14 cellular contexts compared by ENCODE assay signal in the genomic region with DNA sequence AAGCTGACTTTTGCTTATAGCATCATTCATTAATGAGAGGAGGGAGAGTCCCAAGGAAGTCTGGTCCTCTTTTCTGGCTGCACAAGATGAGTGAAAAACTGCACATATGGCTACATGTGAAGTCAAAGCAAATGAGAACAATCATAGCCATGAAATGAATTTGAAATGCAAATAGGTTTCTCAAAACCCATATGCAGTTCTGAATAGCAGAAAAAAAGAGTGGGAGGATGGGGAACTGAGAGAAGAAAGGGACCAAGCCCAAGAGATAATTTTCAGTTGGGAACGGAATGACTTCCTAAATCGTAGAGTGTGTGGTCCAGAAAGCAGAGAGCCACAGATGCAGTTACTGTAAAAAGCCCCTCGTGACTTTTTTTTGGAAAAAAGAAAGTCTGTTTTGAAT.
DNase-seq lines count a peak whose midpoint lies in the region; ATAC-seq and TF ChIP-seq lines count a peak whose summit lies in the region.
"Had no signal": no experiment of that assay in that cellular context is flagged by ENCODE, and none has a peak within 500 bp of the region (broad histone marks: within the 10 kb centered on the region; RNA-seq: fewer than 3 reads in every experiment).

No MANE protein-coding gene starts in this region.

- peaks cover 4% of the 10 kb centered on the region for H3K4me1 Mint-ChIP-seq in activated CD8-positive, alpha-beta T cell treated with anti-CD3 and anti-CD28 coated beads for 36 hours (ENCODE audit: low read depth)
- no peaks in the 10 kb centered on the region for H3K4me1 Mint-ChIP-seq in activated CD8-positive, alpha-beta T cell treated with anti-CD3 and anti-CD28 coated beads, Interleukin-2, amount 10 ng/mL, durations not matched to agents 7 days and 5 days (ENCODE audit: low read depth)
- H3K4me1 Mint-ChIP-seq in stimulated activated naive B cell treated with anti-CD40 and anti-IgM and Interleukin-4, amounts not matched to agents 10 μg/mL and 1 μg/mL and 100 μg/mL, for 72 hours: peaks cover 0 to 16% of the 10 kb centered on the region in 2 donors
- H3K4me1 Mint-ChIP-seq in mesothelial cell of epicardium: peaks cover 10% of the 10 kb centered on the region

- peaks cover 6% of the 10 kb centered on the region for H3K36me3 Mint-ChIP-seq in activated CD8-positive, alpha-beta T cell treated with anti-CD3 and anti-CD28 coated beads for 36 hours (ENCODE audit: low read depth)
- no peaks in the 10 kb centered on the region for H3K36me3 Mint-ChIP-seq in activated CD8-positive, alpha-beta T cell treated with anti-CD3 and anti-CD28 coated beads, Interleukin-2, amount 10 ng/mL, durations not matched to agents 7 days and 5 days (ENCODE audit: low read depth)
- peaks cover 8 to 9% of the 10 kb centered on the region in 2 donors for H3K36me3 Mint-ChIP-seq in stimulated activated naive B cell treated with anti-CD40 and anti-IgM and Interleukin-4, amounts not matched to agents 10 μg/mL and 1 μg/mL and 100 μg/mL, for 72 hours
- H3K36me3 Mint-ChIP-seq in mesothelial cell of epicardium: no peaks in the 10 kb centered on the region

- DNase-seq in activated CD8-positive, alpha-beta T cell treated with anti-CD3 and anti-CD28 coated beads for 36 hours: no peak
- DNase-seq in activated CD8-positive, alpha-beta T cell treated with anti-CD3 and anti-CD28 coated beads, Interleukin-2, amount 10 ng/mL, durations not matched to agents 7 days and 5 days: no peak
- peak; percentile 37 for DNase-seq in stimulated activated naive B cell treated with anti-CD40 and anti-IgM and Interleukin-4, amounts not matched to agents 10 μg/mL and 1 μg/mL and 100 μg/mL, for 72 hours
- no peak for DNase-seq in stimulated activated naive CD4-positive, alpha-beta T cell treated with Interleukin-2 at 50 U/mL for 16 hours (lab: John Stamatoyannopoulos, UW)
- DNase-seq in SKM-1 (lab: John Stamatoyannopoulos, UW; ENCODE audit: unreplicated experiment) (no peak), mesothelial cell of epicardium (ENCODE audit: low spot score in 2 of 2, unreplicated experiment in 2 of 2) (no peak)
- DNase-seq: activated gamma-delta T cell treated with Interleukin-2 at 50 U/mL for 16 hours, glutamatergic neuron, NCI-H1436 treated with DMSO at 0.1 percent for 48 hours had no signal

- intact Hi-C loops in activated CD8-positive, alpha-beta T cell treated with anti-CD3 and anti-CD28 coated beads for 36 hours (cut with micrococcal nuclease): loop anchor here (10.0 kb wide), 1 partner anchor 518 kb away; no protein-coding TSS in a partner anchor

- no peak for TF ChIP-seq CTCF in activated CD8-positive, alpha-beta T cell treated with anti-CD3 and anti-CD28 coated beads for 36 hours (IDR thresholded peaks at IDR 0.05)
- TF ChIP-seq CTCF in mesothelial cell of epicardium (IDR thresholded peaks at IDR 0.05; ENCODE audit: unreplicated experiment): no peak

- POLR2A ChIA-PET in activated CD8-positive, alpha-beta T cell treated with anti-CD3 and anti-CD28 coated beads for 36 hours (lab: Charles Lee): no interaction called here
- POLR2A ChIA-PET in activated CD8-positive, alpha-beta T cell treated with anti-CD3 and anti-CD28 coated beads, Interleukin-2, amount 10 ng/mL, durations not matched to agents 7 days and 5 days (lab: Charles Lee): no interaction called here

- no peak for ATAC-seq in activated CD8-positive, alpha-beta T cell treated with anti-CD3 and anti-CD28 coated beads for 36 hours
- ATAC-seq in activated CD8-positive, alpha-beta T cell treated with anti-CD3 and anti-CD28 coated beads, Interleukin-2, amount 10 ng/mL, durations not matched to agents 7 days and 5 days: no peak
- ATAC-seq in GM21717 (IDR thresholded peaks at IDR 0.05; ENCODE audit: unreplicated experiment): peak; percentile 92
- ATAC-seq in HG03175 (IDR thresholded peaks at IDR 0.05; ENCODE audit: unreplicated experiment): peak; percentile 45
- peak; percentile 94 to 97 for ATAC-seq in stimulated activated naive B cell treated with anti-CD40 and anti-IgM and Interleukin-4, amounts not matched to agents 10 μg/mL and 1 μg/mL and 100 μg/mL, for 72 hours (replicated peaks)
- ATAC-seq: A549, Panc1 had no signal

- no peaks in the 10 kb centered on the region for H3K27me3 Mint-ChIP-seq in activated CD8-positive, alpha-beta T cell treated with anti-CD3 and anti-CD28 coated beads for 36 hours
- H3K27me3 Mint-ChIP-seq in activated CD8-positive, alpha-beta T cell treated with anti-CD3 and anti-CD28 coated beads, Interleukin-2, amount 10 ng/mL, durations not matched to agents 7 days and 5 days (ENCODE audit: low read depth): no peaks in the 10 kb centered on the region
- H3K27me3 Mint-ChIP-seq in stimulated activated naive B cell treated with anti-CD40 and anti-IgM and Interleukin-4, amounts not matched to agents 10 μg/mL and 1 μg/mL and 100 μg/mL, for 72 hours: no peaks in the 10 kb centered on the region
- no peaks in the 10 kb centered on the region for H3K27me3 Mint-ChIP-seq in mesothelial cell of epicardium (ENCODE audit: low read depth)
- H3K27me3 Mint-ChIP-seq: dendritic cell treated with granulocyte-macrophage colony-stimulating factor and Interleukin-4, amounts not matched to agents 40 ng/mL and 50 ng/mL, for 4 days had no signal

- H3K9me3 Mint-ChIP-seq in activated CD8-positive, alpha-beta T cell treated with anti-CD3 and anti-CD28 coated beads for 36 hours: no peaks in the 10 kb centered on the region
- H3K9me3 Mint-ChIP-seq in activated CD8-positive, alpha-beta T cell treated with anti-CD3 and anti-CD28 coated beads, Interleukin-2, amount 10 ng/mL, durations not matched to agents 7 days and 5 days (ENCODE audit: insufficient read depth): no peaks in the 10 kb centered on the region
- no peaks in the 10 kb centered on the region for H3K9me3 Mint-ChIP-seq in stimulated activated naive B cell treated with anti-CD40 and anti-IgM and Interleukin-4, amounts not matched to agents 10 μg/mL and 1 μg/mL and 100 μg/mL, for 72 hours
- no peaks in the 10 kb centered on the region for H3K9me3 Mint-ChIP-seq in mesothelial cell of epicardium
- H3K9me3 Mint-ChIP-seq: dendritic cell treated with granulocyte-macrophage colony-stimulating factor and Interleukin-4, amounts not matched to agents 40 ng/mL and 50 ng/mL, for 4 days had no signal

- CTCF ChIA-PET in activated CD8-positive, alpha-beta T cell treated with anti-CD3 and anti-CD28 coated beads for 36 hours (lab: Charles Lee): no interaction called here
- CTCF ChIA-PET in activated CD8-positive, alpha-beta T cell treated with anti-CD3 and anti-CD28 coated beads, Interleukin-2, amount 10 ng/mL, durations not matched to agents 7 days and 5 days (lab: Charles Lee): interaction anchor here (7.9 kb wide), 1 partner anchor 232 kb away, joined by 62 read pairs; no protein-coding TSS in a partner anchor

- no peak overlapping the region for H3K4me3 Mint-ChIP-seq in activated CD8-positive, alpha-beta T cell treated with anti-CD3 and anti-CD28 coated beads for 36 hours
- H3K4me3 Mint-ChIP-seq in activated CD8-positive, alpha-beta T cell treated with anti-CD3 and anti-CD28 coated beads, Interleukin-2, amount 10 ng/mL, durations not matched to agents 7 days and 5 days: no peak overlapping the region
- peak overlapping the region in 1 of 2 donors; percentile 1 for H3K4me3 Mint-ChIP-seq in stimulated activated naive B cell treated with anti-CD40 and anti-IgM and Interleukin-4, amounts not matched to agents 10 μg/mL and 1 μg/mL and 100 μg/mL, for 72 hours
- H3K4me3 Mint-ChIP-seq in mesothelial cell of epicardium: no peak overlapping the region
- H3K4me3 Mint-ChIP-seq: dendritic cell treated with granulocyte-macrophage colony-stimulating factor and Interleukin-4, amounts not matched to agents 40 ng/mL and 50 ng/mL, for 4 days had no signal

- peak overlapping the region; percentile 12 for H3K27ac Mint-ChIP-seq in activated CD8-positive, alpha-beta T cell treated with anti-CD3 and anti-CD28 coated beads for 36 hours
- H3K27ac Mint-ChIP-seq in activated CD8-positive, alpha-beta T cell treated with anti-CD3 and anti-CD28 coated beads, Interleukin-2, amount 10 ng/mL, durations not matched to agents 7 days and 5 days: no peak overlapping the region
- peak overlapping the region; percentile 32 for H3K27ac Mint-ChIP-seq in stimulated activated naive B cell treated with anti-CD40 and anti-IgM and Interleukin-4, amounts not matched to agents 10 μg/mL and 1 μg/mL and 100 μg/mL, for 72 hours
- no peak overlapping the region for H3K27ac Mint-ChIP-seq in mesothelial cell of epicardium
- H3K27ac Mint-ChIP-seq: dendritic cell treated with granulocyte-macrophage colony-stimulating factor and Interleukin-4, amounts not matched to agents 40 ng/mL and 50 ng/mL, for 4 days had no signal

Comparison
In these comparisons a context has a peak if more than half of its experiments do, and no peak if none do; other contexts are left out.
1. H3K27ac Mint-ChIP-seq: peak in activated CD8-positive, alpha-beta T cell treated with anti-CD3 and anti-CD28 coated beads for 36 hours (single experiment) and stimulated activated naive B cell treated with anti-CD40 and anti-IgM and Interleukin-4, amounts not matched to agents 10 μg/mL and 1 μg/mL and 100 μg/mL, for 72 hours (single experiment); none in activated CD8-positive, alpha-beta T cell treated with anti-CD3 and anti-CD28 coated beads, Interleukin-2, amount 10 ng/mL, durations not matched to agents 7 days and 5 days (single experiment) and mesothelial cell of epicardium (single experiment).
2. ATAC-seq: peak in GM21717 (single experiment), HG03175 (single experiment) and stimulated activated naive B cell treated with anti-CD40 and anti-IgM and Interleukin-4, amounts not matched to agents 10 μg/mL and 1 μg/mL and 100 μg/mL, for 72 hours (2 of 2); none in activated CD8-positive, alpha-beta T cell treated with anti-CD3 and anti-CD28 coated beads for 36 hours (single experiment) and activated CD8-positive, alpha-beta T cell treated with anti-CD3 and anti-CD28 coated beads, Interleukin-2, amount 10 ng/mL, durations not matched to agents 7 days and 5 days (single experiment).